ENCODE assay signal across 1 cellular context in genomic region chr9:42071026-42071425, GRCh38. TPM values are rescaled to one million over a fixed set of nuclear protein-coding genes. Genes with fewer than 3 reads are reported as not detected.
"Had no signal": no experiment of that assay in that cellular context is flagged by ENCODE, and none has a peak within 500 bp of the region (broad histone marks: within the 10 kb centered on the region; RNA-seq: fewer than 3 reads in every experiment).

No MANE protein-coding gene starts in this region.

RNA-seq across cellular contexts. Expression of gene CNTNAP3B, which starts 58.2 kb away (rescaled TPM):
- total RNA-seq: fibroblast of lung had no signal
